In genomic region chr12:132475304-132476037, GRCh38 we compare ENCODE assay signal across 9 cellular contexts. TPM values are rescaled to one million over a fixed set of nuclear protein-coding genes. Genes with fewer than 3 reads are reported as not detected.
DNase-seq lines count a peak whose midpoint lies in the region; ATAC-seq, FAIRE-seq and TF ChIP-seq lines count a peak whose summit lies in the region.
"Had no signal": no experiment of that assay in that cellular context is flagged by ENCODE, and none has a peak within 500 bp of the region (broad histone marks: within the 10 kb centered on the region; RNA-seq: fewer than 3 reads in every experiment).

No MANE protein-coding gene starts in this region.

- H3K4me3 ChIP-seq in left ventricle myocardium inferior: no peak overlapping the region
- peak overlapping the region in 1 of 2 experiments; percentile 33; a peak in 1 of 4 replicates for H3K4me3 ChIP-seq in Panc1 (ENCODE audit: low read depth in 2 of 2, low read length in 2 of 2)
- H3K4me3 ChIP-seq in astrocyte (ENCODE audit: insufficient read depth, low read depth, low read length): no peak overlapping the region
- H3K4me3 ChIP-seq in lower leg skin (ENCODE audit: low read depth, poor library complexity, severe bottlenecking): no peak overlapping the region

- H3K27ac ChIP-seq in left ventricle myocardium inferior (replicated peaks) (no peak overlapping the region), Panc1 (ENCODE audit: low read length) (peak overlapping the region; percentile 61; the same call in 1 of the 2 replicates), astrocyte (ENCODE audit: low read depth, low read length) (no peak overlapping the region)

- intact Hi-C loops in Right ventricle myocardium inferior (cut with DNase I): no loop called here
- intact Hi-C loops in left ventricle myocardium inferior (cut with micrococcal nuclease): no loop called here
- intact Hi-C loops in Panc1 (cut with micrococcal nuclease; ENCODE audit: unreplicated experiment): no loop called here
- intact Hi-C loops in lower leg skin (cut with DNase I; ENCODE audit: low total_unique reads): no loop called here

- H3K4me1 Mint-ChIP-seq in astrocyte (ENCODE audit: low read depth, unreplicated experiment): no peaks in the 10 kb centered on the region

- H3K4me3 Mint-ChIP-seq in astrocyte (ENCODE audit: unreplicated experiment): peak overlapping the region; percentile 65

- H3K79me2 ChIP-seq in astrocyte (ENCODE audit: insufficient read depth, low read length): no peaks in the 10 kb centered on the region

- FAIRE-seq in astrocyte (lab: Jason Lieb, UNC): no peak

- peaks cover 12% of the 10 kb centered on the region for H3K27me3 Mint-ChIP-seq in astrocyte (ENCODE audit: low read depth, unreplicated experiment)

- H3K27me3 ChIP-seq in left ventricle myocardium inferior (ENCODE audit: low read depth): peaks cover 22% of the 10 kb centered on the region
- H3K27me3 ChIP-seq in Panc1 (ENCODE audit: control insufficient read depth, insufficient read depth, low read length): no peaks in the 10 kb centered on the region
- H3K27me3 ChIP-seq in astrocyte (ENCODE audit: insufficient read depth, low read length): peaks cover 5% of the 10 kb centered on the region

- H3K4me1 ChIP-seq in left ventricle myocardium inferior (peaks cover 4% of the 10 kb centered on the region), Panc1 (ENCODE audit: control insufficient read depth, insufficient read depth, low read length) (peaks cover 17% of the 10 kb centered on the region), astrocyte (ENCODE audit: insufficient read depth, low read length) (no peaks in the 10 kb centered on the region)

- no peaks in the 10 kb centered on the region for H4K20me1 ChIP-seq in astrocyte (ENCODE audit: insufficient read depth, low read length)

- no peak overlapping the region for H2AFZ ChIP-seq in astrocyte (ENCODE audit: low read depth, low read length)

- no peaks in the 10 kb centered on the region for H3K36me3 ChIP-seq in left ventricle myocardium inferior
- no peaks in the 10 kb centered on the region for H3K36me3 ChIP-seq in Panc1 (ENCODE audit: control insufficient read depth, insufficient read depth, low read length)
- no peaks in the 10 kb centered on the region for H3K36me3 ChIP-seq in astrocyte (ENCODE audit: insufficient read depth, low read length)

- no peak for TF ChIP-seq CTCF in left ventricle myocardium inferior (IDR thresholded peaks at IDR 0.05; ENCODE audit: borderline replicate concordance)
- TF ChIP-seq CTCF in Panc1 (IDR thresholded peaks at IDR 0.05): no peak
- TF ChIP-seq CTCF in astrocyte (IDR thresholded peaks at IDR 0.05; ENCODE audit: insufficient read depth, low read depth, low read length): no peak
- TF ChIP-seq CTCF in lower leg skin (IDR thresholded peaks at IDR 0.05): no peak

- no peaks in the 10 kb centered on the region for H3K36me3 Mint-ChIP-seq in astrocyte (ENCODE audit: low read depth, unreplicated experiment)

- POLR2A ChIA-PET in Panc1 (lab: Charles Lee): no interaction called here

- no TSS peak for BruUV-seq in Panc1 (replicated peaks; lab: Mats Ljungman, UMichigan)

- no peak overlapping the region for H3K9ac ChIP-seq in astrocyte (ENCODE audit: low read length)

- no peak overlapping the region for H3K27ac Mint-ChIP-seq in astrocyte (ENCODE audit: unreplicated experiment)

- TF ChIP-seq POLR2A in lower leg skin (IDR thresholded peaks at IDR 0.05): no peak

- ATAC-seq in Right ventricle myocardium inferior (no peak), Panc1 (peak; percentile 25), GM18511 (IDR thresholded peaks at IDR 0.05; ENCODE audit: unreplicated experiment) (no peak)
- ATAC-seq in stimulated activated naive CD8-positive, alpha-beta T cell treated with anti-CD3 and anti-CD28 coated beads, Interleukin-15, Interleukin-2, amounts not matched to agents 100 U/mL and 50 U/mL, for 24 hours: peak; percentile 19

- peak; percentile 52 for DNase-seq in Right ventricle myocardium inferior (ENCODE audit: missing footprints)
- DNase-seq in left ventricle myocardium inferior: no peak
- no peak for DNase-seq in Panc1 (ENCODE audit: low read depth, low spot score)
- DNase-seq in astrocyte (ENCODE audit: low read depth): no peak
- DNase-seq in stimulated activated naive CD8-positive, alpha-beta T cell treated with anti-CD3 and anti-CD28 coated beads, Interleukin-15, Interleukin-2, amounts not matched to agents 100 U/mL and 50 U/mL, for 24 hours: peak; percentile 40
- DNase-seq in H4 (ENCODE audit: low spot score): no peak
- no peak for DNase-seq in lower leg skin (ENCODE audit: low spot score in 2 of 2)
- DNase-seq: DND-41 had no signal

- 77 to 88% methylated on average over 26 to 32 of the region's 47 CpGs for whole genome bisulfite sequencing in lower leg skin, 2 donors

- H3K4me2 ChIP-seq in astrocyte (ENCODE audit: low read length): no peak overlapping the region

- peaks cover 6% of the 10 kb centered on the region for H3K9me3 Mint-ChIP-seq in astrocyte (ENCODE audit: unreplicated experiment)

- in situ Hi-C loops in Panc1 (cut with HindIII; ENCODE audit: low pct_unique_long_range_greater_than_20kb, low sequenced_read_pairs): no loop called here

- H3K9me3 ChIP-seq in left ventricle myocardium inferior (replicated peaks) (no peaks in the 10 kb centered on the region), Panc1 (ENCODE audit: control insufficient read depth, insufficient read depth, low read depth, low read length) (no peaks in the 10 kb centered on the region), astrocyte (ENCODE audit: insufficient read depth, low read depth, low read length) (no peaks in the 10 kb centered on the region)

- CTCF ChIA-PET in Panc1 (lab: Charles Lee): no interaction called here

RNA-seq across cellular contexts. Expression of gene FBRSL1, which starts 14.5 kb away (rescaled TPM):
- total RNA-seq in Right ventricle myocardium inferior: 51.9 TPM
- total RNA-seq in left ventricle myocardium inferior: 66.0 TPM
- total RNA-seq in Panc1 (2021; ENCODE audit: unreplicated experiment): 104 TPM
- polyA plus RNA-seq in Panc1 (2012; ENCODE audit: insufficient read length): 132 TPM
- 36.6 and 43.8 TPM in 2 replicates for total RNA-seq in astrocyte
- 1.5 and 1.8 TPM in 2 replicates for total RNA-seq in H4 (2014; rRNA removed; shearing (Covaris generic))
- 100 to 1,000 TPM in 1 of 4 donors, 10 to 100 TPM in 3; 15.5 to 250 (median 19.6) TPM for total RNA-seq in lower leg skin

Comparison
In these comparisons a context has a peak if more than half of its experiments do, and no peak if none do; other contexts are left out.
1. DNase-seq: peak in Right ventricle myocardium inferior (single experiment) and stimulated activated naive CD8-positive, alpha-beta T cell treated with anti-CD3 and anti-CD28 coated beads, Interleukin-15, Interleukin-2, amounts not matched to agents 100 U/mL and 50 U/mL, for 24 hours (single experiment); none in left ventricle myocardium inferior (single experiment), Panc1 (single experiment), astrocyte (single experiment), H4 (single experiment) and lower leg skin (0 of 2).
2. ATAC-seq: peak in Panc1 (single experiment) and stimulated activated naive CD8-positive, alpha-beta T cell treated with anti-CD3 and anti-CD28 coated beads, Interleukin-15, Interleukin-2, amounts not matched to agents 100 U/mL and 50 U/mL, for 24 hours (single experiment); none in Right ventricle myocardium inferior (single experiment) and GM18511 (single experiment).